ENCODE assay signal across 24 cellular contexts in genomic region chr11:83659466-83659865, GRCh38.
"Had no signal": no experiment of that assay in that cellular context is flagged by ENCODE, and none has a peak within 500 bp of the region (broad histone marks: within the 10 kb centered on the region; RNA-seq: fewer than 3 reads in every experiment).

No MANE protein-coding gene starts in this region.

- ATAC-seq: mucosa of descending colon; naive thymus-derived CD4-positive, alpha-beta T cell; natural killer cell treated with Interleukin-12 subunit alpha and Interleukin-12 subunit beta and Interleukin-15 and Interleukin-18, amount 100 ng/mL, for 72 hours; right lobe of liver; stimulated activated memory B cell treated with anti-CD40 and anti-IgM and Interleukin-4, amounts not matched to agents 10 μg/mL and 1 μg/mL and 100 μg/mL, for 72 hours; stimulated activated naive CD8-positive, alpha-beta T cell treated with anti-CD3 and anti-CD28 coated beads, Interleukin-15, amount 100 ng/mL, for 72 hours had no signal

- H3K4me3 ChIP-seq: left ventricle myocardium inferior, lung, mucosa of descending colon, ovary, right atrium auricular region, right lobe of liver, smooth muscle cell, tibial nerve, uterus had no signal

- H3K9me3 Mint-ChIP-seq: natural killer cell treated with Interleukin-12 subunit alpha and Interleukin-12 subunit beta and Interleukin-15 and Interleukin-18, amount 100 ng/mL, for 72 hours; stimulated activated memory B cell treated with anti-CD40 and anti-IgM and Interleukin-4, amounts not matched to agents 10 μg/mL and 1 μg/mL and 100 μg/mL, for 72 hours; stimulated activated naive CD8-positive, alpha-beta T cell treated with anti-CD3 and anti-CD28 coated beads, Interleukin-15, amount 100 ng/mL, for 72 hours; type B pancreatic cell had no signal

- H3K36me3 Mint-ChIP-seq: naive thymus-derived CD4-positive, alpha-beta T cell; natural killer cell treated with Interleukin-12 subunit alpha and Interleukin-12 subunit beta and Interleukin-15 and Interleukin-18, amount 100 ng/mL, for 72 hours; stimulated activated memory B cell treated with anti-CD40 and anti-IgM and Interleukin-4, amounts not matched to agents 10 μg/mL and 1 μg/mL and 100 μg/mL, for 72 hours; type B pancreatic cell had no signal

- H3K27ac ChIP-seq: left ventricle myocardium inferior, ovary, right atrium auricular region, right lobe of liver, tibial nerve, uterus had no signal

- H3K9me3 ChIP-seq: left ventricle myocardium inferior, mucosa of descending colon, ovary, right atrium auricular region, right lobe of liver, tibial nerve, uterus had no signal

- H3K27ac Mint-ChIP-seq: naive thymus-derived CD4-positive, alpha-beta T cell; natural killer cell treated with Interleukin-12 subunit alpha and Interleukin-12 subunit beta and Interleukin-15 and Interleukin-18, amount 100 ng/mL, for 72 hours; progenitor cell of endocrine pancreas; stimulated activated memory B cell treated with anti-CD40 and anti-IgM and Interleukin-4, amounts not matched to agents 10 μg/mL and 1 μg/mL and 100 μg/mL, for 72 hours; stimulated activated naive CD8-positive, alpha-beta T cell treated with anti-CD3 and anti-CD28 coated beads, Interleukin-15, amount 100 ng/mL, for 72 hours; type B pancreatic cell had no signal

- H3K27me3 ChIP-seq: ovary, right atrium auricular region, right lobe of liver, tibial nerve, uterus had no signal

- DNase-seq: islet precursor cell; left ventricle myocardium inferior; midbrain; mucosa of descending colon; naive thymus-derived CD4-positive, alpha-beta T cell; nucleus accumbens; ovary; right lobe of liver; stimulated activated CD4-positive, alpha-beta T cell treated with anti-CD3 and anti-CD28 coated beads, Interleukin-1b, Interleukin-23, amount 100 ng/mL, for 48 hours; stimulated activated CD4-positive, alpha-beta T cell treated with anti-CD3 and anti-CD28 coated beads, Interleukin-2, amount 100 ng/mL, for 48 hours; stimulated activated CD4-positive, alpha-beta T cell treated with anti-CD3 and anti-CD28 coated beads, Interleukin-4, amount 100 ng/mL, for 4 hours; stimulated activated CD8-positive, alpha-beta memory T cell treated with anti-CD3 and anti-CD28 coated beads, Interleukin-4, amount 100 ng/mL, for 48 hours; stimulated activated naive CD4-positive, alpha-beta T cell treated with Interleukin-2 at 50 U/mL for 16 hours; stimulated activated naive CD8-positive, alpha-beta T cell treated with anti-CD3 and anti-CD28 coated beads, Interleukin-15, amount 100 ng/mL, for 72 hours; substantia nigra; uterus had no signal

- H3K36me3 ChIP-seq: left ventricle myocardium inferior, ovary, right atrium auricular region, right lobe of liver, tibial nerve, uterus had no signal

- H3K4me2 ChIP-seq: smooth muscle cell had no signal

- H3K4me1 ChIP-seq: right atrium auricular region, tibial nerve, uterus had no signal
